Comparison of ENCODE assay signal across 10 cellular contexts in the genomic region with DNA sequence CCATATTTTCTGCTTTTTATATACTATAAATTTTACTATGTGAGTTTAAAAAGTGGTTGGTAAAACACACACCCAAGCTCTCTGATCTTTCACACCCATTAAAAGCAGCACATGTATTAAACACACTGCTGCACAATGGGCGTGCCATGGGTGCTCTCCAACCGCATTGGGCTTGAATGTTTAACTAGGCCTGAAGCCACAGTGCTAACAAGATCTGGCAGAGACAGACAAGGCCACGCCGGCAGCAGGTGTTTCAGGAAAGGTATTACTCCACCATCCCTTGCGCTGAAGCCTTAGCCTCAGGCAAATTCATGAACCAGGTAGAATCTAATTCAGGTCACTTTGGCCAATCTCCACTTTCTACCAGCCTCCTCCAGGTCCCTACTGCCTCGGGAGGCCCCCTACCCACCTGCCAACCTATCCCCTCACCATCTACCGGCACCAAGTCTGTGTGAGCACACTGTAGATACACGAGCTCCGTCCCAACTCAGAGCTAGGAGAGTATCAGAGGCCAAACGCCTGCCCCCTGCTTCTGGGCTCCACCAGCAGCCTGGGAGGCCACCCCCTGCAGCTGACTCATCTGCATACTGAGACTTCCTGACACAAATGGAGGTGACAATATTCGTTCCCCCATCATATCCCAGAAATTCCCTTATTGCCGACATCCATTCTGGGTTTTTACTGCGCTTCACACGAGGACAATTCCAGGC.
DNase-seq lines count a peak whose midpoint lies in the region; ATAC-seq and TF ChIP-seq lines count a peak whose summit lies in the region.
"Had no signal": no experiment of that assay in that cellular context is flagged by ENCODE, and none has a peak within 500 bp of the region (broad histone marks: within the 10 kb centered on the region; RNA-seq: fewer than 3 reads in every experiment).

No MANE protein-coding gene starts in this region.

- DNase-seq in M059J (ENCODE audit: low read depth), result peak; percentile 26
- DNase-seq in Peyer's patch, result peak in 2 of 3 donors; percentile 82 to 86
- DNase-seq in left kidney (ENCODE audit: low read depth, low spot score), result peak; percentile 81
- DNase-seq in SKM-1 (lab: John Stamatoyannopoulos, UW; ENCODE audit: unreplicated experiment), result no peak
- DNase-seq in adrenal gland, result no peak
- DNase-seq: activated T-cell treated with anti-CD3 and anti-CD28 coated beads, Interleukin-2, amount 50 U/mL, for 24 hours; HFFc6 had no signal

- 77 to 82% (median 79%) methylated on average over 12 to 14 of the region's 14 CpGs for WGBS in adrenal gland, 4 donors

- H3K27me3 ChIP-seq in BLaER1 (no peaks in the 10 kb centered on the region), Peyer's patch (no peaks in the 10 kb centered on the region), adrenal gland (no peaks in the 10 kb centered on the region)

- H3K27ac ChIP-seq in BLaER1 (peak overlapping the region; percentile 38; the same call in 1 of the 2 replicates), Peyer's patch (peak overlapping the region in 2 of 4 donors; percentile 66 to 88), adrenal gland (no peak overlapping the region)

- H3K4me1 ChIP-seq in BLaER1, result peaks cover 68% of the 10 kb centered on the region
- peaks cover 0 to 38% (median 0%) of the 10 kb centered on the region in 4 donors for H3K4me1 ChIP-seq in Peyer's patch
- peaks cover 0 to 3% of the 10 kb centered on the region in 2 donors for H3K4me1 ChIP-seq in adrenal gland (replicated peaks in 1 of 2)

- ATAC-seq in GM19397 (IDR thresholded peaks at IDR 0.05; ENCODE audit: unreplicated experiment) (no peak), HG02885 (IDR thresholded peaks at IDR 0.05; ENCODE audit: poor library complexity, unreplicated experiment) (no peak)

- H3K9me3 ChIP-seq in BLaER1 (no peaks in the 10 kb centered on the region), Peyer's patch (no peaks in the 10 kb centered on the region), adrenal gland (replicated peaks in 1 of 3) (no peaks in the 10 kb centered on the region)

- intact Hi-C loops in adrenal gland (cut with DNase I), result no loop called here

- TF ChIP-seq CTCF in Peyer's patch (IDR thresholded peaks at IDR 0.05), result no peak
- TF ChIP-seq CTCF in adrenal gland (IDR thresholded peaks at IDR 0.05), result no peak

- no peak overlapping the region for H3K4me3 ChIP-seq in BLaER1
- no peak overlapping the region for H3K4me3 ChIP-seq in Peyer's patch
- H3K4me3 ChIP-seq in adrenal gland, result no peak overlapping the region

- H3K36me3 ChIP-seq in BLaER1 (peaks cover 60% of the 10 kb centered on the region), Peyer's patch (no peaks in the 10 kb centered on the region), adrenal gland (replicated peaks in 1 of 2) (no peaks in the 10 kb centered on the region)

- H3K4me2 ChIP-seq in BLaER1, result peak overlapping the region; percentile 12

- H4K20me1 ChIP-seq in BLaER1, result peaks cover 68% of the 10 kb centered on the region

- no peak overlapping the region for H3K9ac ChIP-seq in BLaER1

- TF ChIP-seq POLR2A in Peyer's patch (IDR thresholded peaks at IDR 0.05) (peak in 1 of 2 donors; percentile 28), adrenal gland (IDR thresholded peaks at IDR 0.05) (no peak)

Comparison
In these comparisons a context has a peak if more than half of its experiments do, and no peak if none do; other contexts are left out.
1. DNase-seq: peak in M059J (single experiment), Peyer's patch (2 of 3) and left kidney (single experiment); none in SKM-1 (single experiment) and adrenal gland (0 of 7).